In genomic region chr2:96436961-96437360, GRCh38 we compare ENCODE assay signal across 1 cellular context.
TF ChIP-seq lines count a peak whose summit lies in the region.

No MANE protein-coding gene starts in this region.

TF ChIP-seq in WTC11, 78 proteins besides CTCF, POLR2A, EP300 and RAD21:
- TF ChIP-seq, protein P1, sequence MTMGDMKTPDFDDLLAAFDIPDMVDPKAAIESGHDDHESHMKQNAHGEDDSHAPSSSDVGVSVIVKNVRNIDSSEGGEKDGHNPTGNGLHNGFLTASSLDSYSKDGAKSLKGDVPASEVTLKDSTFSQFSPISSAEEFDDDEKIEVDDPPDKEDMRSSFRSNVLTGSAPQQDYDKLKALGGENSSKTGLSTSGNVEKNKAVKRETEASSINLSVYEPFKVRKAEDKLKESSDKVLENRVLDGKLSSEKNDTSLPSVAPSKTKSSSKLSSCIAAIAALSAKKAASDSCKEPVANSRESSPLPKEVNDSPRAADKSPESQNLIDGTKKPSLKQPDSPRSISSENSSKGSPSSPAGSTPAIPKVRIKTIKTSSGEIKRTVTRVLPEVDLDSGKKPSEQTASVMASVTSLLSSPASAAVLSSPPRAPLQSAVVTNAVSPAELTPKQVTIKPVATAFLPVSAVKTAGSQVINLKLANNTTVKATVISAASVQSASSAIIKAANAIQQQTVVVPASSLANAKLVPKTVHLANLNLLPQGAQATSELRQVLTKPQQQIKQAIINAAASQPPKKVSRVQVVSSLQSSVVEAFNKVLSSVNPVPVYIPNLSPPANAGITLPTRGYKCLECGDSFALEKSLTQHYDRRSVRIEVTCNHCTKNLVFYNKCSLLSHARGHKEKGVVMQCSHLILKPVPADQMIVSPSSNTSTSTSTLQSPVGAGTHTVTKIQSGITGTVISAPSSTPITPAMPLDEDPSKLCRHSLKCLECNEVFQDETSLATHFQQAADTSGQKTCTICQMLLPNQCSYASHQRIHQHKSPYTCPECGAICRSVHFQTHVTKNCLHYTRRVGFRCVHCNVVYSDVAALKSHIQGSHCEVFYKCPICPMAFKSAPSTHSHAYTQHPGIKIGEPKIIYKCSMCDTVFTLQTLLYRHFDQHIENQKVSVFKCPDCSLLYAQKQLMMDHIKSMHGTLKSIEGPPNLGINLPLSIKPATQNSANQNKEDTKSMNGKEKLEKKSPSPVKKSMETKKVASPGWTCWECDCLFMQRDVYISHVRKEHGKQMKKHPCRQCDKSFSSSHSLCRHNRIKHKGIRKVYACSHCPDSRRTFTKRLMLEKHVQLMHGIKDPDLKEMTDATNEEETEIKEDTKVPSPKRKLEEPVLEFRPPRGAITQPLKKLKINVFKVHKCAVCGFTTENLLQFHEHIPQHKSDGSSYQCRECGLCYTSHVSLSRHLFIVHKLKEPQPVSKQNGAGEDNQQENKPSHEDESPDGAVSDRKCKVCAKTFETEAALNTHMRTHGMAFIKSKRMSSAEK (CRISPR knock-in tag; IDR thresholded peaks at IDR 0.05; ENCODE audit: borderline replicate concordance) = no peak
- TF ChIP-seq ETV6 (CRISPR knock-in tag; IDR thresholded peaks at IDR 0.05) (no peak), FOXP1 (CRISPR knock-in tag; IDR thresholded peaks at IDR 0.05; ENCODE audit: borderline replicate concordance) (no peak), ZNF396 (CRISPR knock-in tag; IDR thresholded peaks at IDR 0.05; ENCODE audit: borderline replicate concordance) (no peak), NFE2L1 (CRISPR knock-in tag; IDR thresholded peaks at IDR 0.05) (no peak), JAZF1 (CRISPR knock-in tag; IDR thresholded peaks at IDR 0.05) (no peak), FOXK1 (CRISPR knock-in tag; IDR thresholded peaks at IDR 0.05) (no peak)
- TF ChIP-seq, protein P2, sequence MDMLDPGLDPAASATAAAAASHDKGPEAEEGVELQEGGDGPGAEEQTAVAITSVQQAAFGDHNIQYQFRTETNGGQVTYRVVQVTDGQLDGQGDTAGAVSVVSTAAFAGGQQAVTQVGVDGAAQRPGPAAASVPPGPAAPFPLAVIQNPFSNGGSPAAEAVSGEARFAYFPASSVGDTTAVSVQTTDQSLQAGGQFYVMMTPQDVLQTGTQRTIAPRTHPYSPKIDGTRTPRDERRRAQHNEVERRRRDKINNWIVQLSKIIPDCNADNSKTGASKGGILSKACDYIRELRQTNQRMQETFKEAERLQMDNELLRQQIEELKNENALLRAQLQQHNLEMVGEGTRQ (CRISPR knock-in tag; IDR thresholded peaks at IDR 0.05) = no peak
